Comparison of ENCODE assay signal across 9 cellular contexts in the genomic region with DNA sequence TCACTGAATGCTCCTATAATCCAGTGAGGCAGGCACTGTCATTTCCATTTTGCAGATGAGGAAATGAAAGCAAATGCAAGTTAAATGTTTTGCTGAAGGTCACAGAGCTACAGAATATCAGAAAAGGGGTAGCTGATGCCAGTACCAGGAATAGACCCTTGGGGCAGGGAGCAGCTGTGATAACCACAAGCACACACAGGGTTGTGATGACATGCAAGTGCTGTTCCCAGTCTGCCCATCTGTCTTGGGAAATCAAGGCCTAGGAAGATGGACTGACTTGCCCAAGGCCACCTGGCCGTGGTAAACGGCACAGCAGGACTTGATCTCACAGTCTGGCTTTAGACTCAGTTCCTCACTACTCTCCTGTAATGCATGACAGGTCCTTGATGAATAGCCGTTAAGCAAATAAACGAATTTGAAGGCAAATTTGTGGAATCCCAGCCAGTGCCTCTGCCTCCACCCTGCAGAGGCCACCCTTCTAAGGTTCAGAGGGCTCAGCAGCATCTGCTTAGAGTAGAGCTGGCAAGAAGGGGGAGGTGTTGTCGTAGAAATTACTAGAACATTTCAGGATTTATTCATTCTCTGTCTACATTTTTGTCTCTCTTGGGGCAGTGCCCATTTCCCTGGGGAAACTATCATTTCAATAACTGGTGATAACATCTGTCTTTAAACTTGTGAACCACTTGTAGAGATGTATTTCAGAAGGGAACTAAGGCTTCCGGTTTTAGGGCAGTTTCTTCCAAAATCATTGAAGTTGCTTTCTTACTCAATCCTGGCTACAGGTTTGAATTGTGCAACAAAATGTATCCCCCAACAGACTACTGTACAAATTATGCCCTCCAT. TPM values are rescaled to one million over a fixed set of nuclear protein-coding genes. Genes with fewer than 3 reads are reported as not detected.
DNase-seq lines count a peak whose midpoint lies in the region; ATAC-seq and TF ChIP-seq lines count a peak whose summit lies in the region.
"Had no signal": no experiment of that assay in that cellular context is flagged by ENCODE, and none has a peak within 500 bp of the region (broad histone marks: within the 10 kb centered on the region; RNA-seq: fewer than 3 reads in every experiment).

No MANE protein-coding gene starts in this region.

- H3K14ac ChIP-seq in IMR-90 (replicated peaks; ENCODE audit: low read depth, low read length): no peak overlapping the region

- peaks cover 10% of the 10 kb centered on the region for H3K9me3 ChIP-seq in IMR-90 (ENCODE audit: control insufficient read depth, insufficient read depth, low read length)
- no peaks in the 10 kb centered on the region for H3K9me3 ChIP-seq in ovary

- DNase-seq in GM06990 (ENCODE audit: extremely low read depth, insufficient read length) (peak; percentile 79), IMR-90 (no peak), islet precursor cell (no peak), ovary (no peak), endothelial cell (ENCODE audit: low spot score) (no peak)
- DNase-seq in activated CD8-positive, alpha-beta T cell treated with anti-CD3 and anti-CD28 coated beads for 36 hours: no peak

- no peak overlapping the region for H3K4me2 ChIP-seq in IMR-90 (ENCODE audit: low read depth, low read length)

- BruUV-seq in IMR-90 (replicated peaks; lab: Mats Ljungman, UMichigan): no TSS peak

- no peak for TF ChIP-seq RAD21 in IMR-90 (IDR thresholded peaks at IDR 0.05; ENCODE audit: low read length)

- in situ Hi-C loops in IMR-90 (cut with MboI; ENCODE audit: low sequenced_read_pairs): no loop called here

- no peak overlapping the region for H3K23ac ChIP-seq in IMR-90 (ENCODE audit: low read depth, low read length)

- no peak overlapping the region for H4K91ac ChIP-seq in IMR-90 (ENCODE audit: insufficient read depth, low read depth, low read length)

- H3K18ac ChIP-seq in IMR-90 (ENCODE audit: low read depth, low read length): no peak overlapping the region

- peak overlapping the region; percentile 46 for H2AFZ ChIP-seq in IMR-90 (replicated peaks; ENCODE audit: low read length, poor library complexity)

- no peaks in the 10 kb centered on the region for H3K27me3 Mint-ChIP-seq in activated CD8-positive, alpha-beta T cell treated with anti-CD3 and anti-CD28 coated beads for 36 hours
- H3K27me3 Mint-ChIP-seq in endothelial cell (ENCODE audit: unreplicated experiment): no peaks in the 10 kb centered on the region

- no peak overlapping the region for H2BK20ac ChIP-seq in IMR-90 (ENCODE audit: low read depth, low read length)

- H2AK5ac ChIP-seq in IMR-90 (ENCODE audit: low read depth, low read length): no peak overlapping the region

- peaks cover 7% of the 10 kb centered on the region for H3K9me1 ChIP-seq in IMR-90 (ENCODE audit: insufficient read depth, low read length)

- H2BK120ac ChIP-seq in IMR-90 (ENCODE audit: low read depth, low read length): no peak overlapping the region

- H2BK5ac ChIP-seq in IMR-90 (ENCODE audit: low read depth, low read length, poor library complexity, severe bottlenecking): no peak overlapping the region

- peaks cover 23% of the 10 kb centered on the region for H3K4me1 Mint-ChIP-seq in activated CD8-positive, alpha-beta T cell treated with anti-CD3 and anti-CD28 coated beads for 36 hours (ENCODE audit: low read depth)
- H3K4me1 Mint-ChIP-seq in endothelial cell (ENCODE audit: unreplicated experiment): peaks cover 3% of the 10 kb centered on the region

- ATAC-seq in GM21381 (IDR thresholded peaks at IDR 0.05; ENCODE audit: unreplicated experiment) (peak; percentile 39), IMR-90 (ENCODE audit: low read depth) (no peak), GM21360 (IDR thresholded peaks at IDR 0.05; ENCODE audit: unreplicated experiment) (no peak)
- ATAC-seq in activated CD8-positive, alpha-beta T cell treated with anti-CD3 and anti-CD28 coated beads for 36 hours: no peak

- H3K36me3 Mint-ChIP-seq in activated CD8-positive, alpha-beta T cell treated with anti-CD3 and anti-CD28 coated beads for 36 hours (ENCODE audit: low read depth): no peaks in the 10 kb centered on the region
- H3K36me3 Mint-ChIP-seq in endothelial cell (ENCODE audit: low read depth, unreplicated experiment): no peaks in the 10 kb centered on the region

- CTCF ChIA-PET in IMR-90 (lab: Yijun Ruan, JAX): no interaction called here
- CTCF ChIA-PET in activated CD8-positive, alpha-beta T cell treated with anti-CD3 and anti-CD28 coated beads for 36 hours (lab: Charles Lee): interaction anchor here (0.7 to 2.2 kb wide), 3 partner anchors 70 to 329 kb away, joined by 3 to 11 read pairs (median 3); no protein-coding TSS in a partner anchor

- no peak overlapping the region for H2AK9ac ChIP-seq in IMR-90 (replicated peaks; ENCODE audit: low read depth, low read length, poor library complexity)

- intact Hi-C loops in IMR-90 (cut with micrococcal nuclease): no loop called here
- intact Hi-C loops in activated CD8-positive, alpha-beta T cell treated with anti-CD3 and anti-CD28 coated beads for 36 hours (cut with micrococcal nuclease): loop anchor here (5.0 kb wide), 2 partner anchors 43 to 73 kb away; no protein-coding TSS in a partner anchor
- intact Hi-C loops in ovary (cut with DNase I): no loop called here

- no peak overlapping the region for H4K8ac ChIP-seq in IMR-90 (ENCODE audit: low read depth in 2 of 2, low read length in 2 of 2)

- no peak overlapping the region for H3K4ac ChIP-seq in IMR-90 (ENCODE audit: low read depth, low read length)

- H3K36me3 ChIP-seq in GM06990 (ENCODE audit: control insufficient read depth, insufficient read depth, low read length) (no peaks in the 10 kb centered on the region), IMR-90 (ENCODE audit: control insufficient read depth, insufficient read depth, low read length) (no peaks in the 10 kb centered on the region), ovary (no peaks in the 10 kb centered on the region)
- H3K36me3 ChIP-seq: cardiac muscle cell had no signal

- H3K4me3 ChIP-seq in GM06990 (replicated peaks; ENCODE audit: low read depth, low read length) (no peak overlapping the region), IMR-90 (ENCODE audit: insufficient read depth, low read depth, low read length) (no peak overlapping the region), ovary (no peak overlapping the region)
- H3K4me3 ChIP-seq: cardiac muscle cell had no signal

- no peak overlapping the region for H4K5ac ChIP-seq in IMR-90 (ENCODE audit: low read depth, low read length)

- H4K20me1 ChIP-seq in IMR-90 (ENCODE audit: insufficient read depth, low read length): no peaks in the 10 kb centered on the region

- TF ChIP-seq CTCF in GM06990 (IDR thresholded peaks at IDR 0.05; ENCODE audit: insufficient read depth, low read length, poor library complexity, severe bottlenecking) (peak; percentile 30), IMR-90 (conservative IDR thresholded peaks at IDR 0.05; ENCODE audit: low read depth, low read length) (no peak), ovary (IDR thresholded peaks at IDR 0.05) (no peak), endothelial cell (IDR thresholded peaks at IDR 0.05; ENCODE audit: unreplicated experiment) (no peak)
- TF ChIP-seq CTCF in activated CD8-positive, alpha-beta T cell treated with anti-CD3 and anti-CD28 coated beads for 36 hours (IDR thresholded peaks at IDR 0.05): no peak

- POLR2A ChIA-PET in IMR-90 (lab: Charles Lee; ENCODE audit: unreplicated experiment): no interaction called here
- POLR2A ChIA-PET in activated CD8-positive, alpha-beta T cell treated with anti-CD3 and anti-CD28 coated beads for 36 hours (lab: Charles Lee): interaction anchor here (0.6 kb wide), 1 partner anchor 662 kb away, joined by 4 read pairs; no protein-coding TSS in a partner anchor

- H3K4me1 ChIP-seq in IMR-90 (ENCODE audit: control insufficient read depth, insufficient read depth, low read length) (peaks cover 2% of the 10 kb centered on the region), ovary (ENCODE audit: insufficient read depth) (no peaks in the 10 kb centered on the region)

- no peak overlapping the region for H3K9ac ChIP-seq in IMR-90 (ENCODE audit: low read depth, low read length)

- dilution Hi-C loops in IMR-90 (cut with HindIII; ENCODE audit: low sequenced_read_pairs, unreplicated experiment): no loop called here

- WGBS in IMR-90 (ENCODE audit: extremely low coverage in 2 of 2, insufficient read length in 1 of 2), 2 experiments: no CpG with 5 or more reads among the region's 6 CpGs
- 54 to 57% (median 56%) methylated on average over 6 of the region's 6 CpGs for WGBS in ovary, 3 donors

- no peak for TF ChIP-seq EP300 in ovary (IDR thresholded peaks at IDR 0.05)

- peaks cover 7% of the 10 kb centered on the region for H3K9me3 Mint-ChIP-seq in activated CD8-positive, alpha-beta T cell treated with anti-CD3 and anti-CD28 coated beads for 36 hours
- no peaks in the 10 kb centered on the region for H3K9me3 Mint-ChIP-seq in endothelial cell (ENCODE audit: unreplicated experiment)

- H3K27ac Mint-ChIP-seq in activated CD8-positive, alpha-beta T cell treated with anti-CD3 and anti-CD28 coated beads for 36 hours: peak overlapping the region; percentile 2
- H3K27ac Mint-ChIP-seq in endothelial cell (ENCODE audit: unreplicated experiment): no peak overlapping the region

- no peak overlapping the region for H3K4me3 Mint-ChIP-seq in activated CD8-positive, alpha-beta T cell treated with anti-CD3 and anti-CD28 coated beads for 36 hours
- H3K4me3 Mint-ChIP-seq in endothelial cell (ENCODE audit: unreplicated experiment): no peak overlapping the region

- TF ChIP-seq POLR2A in IMR-90 (IDR thresholded peaks at IDR 0.05; ENCODE audit: low read depth, low read length) (no peak), ovary (IDR thresholded peaks at IDR 0.05) (no peak)

- H3K27ac ChIP-seq in IMR-90 (ENCODE audit: insufficient read depth, low read length) (no peak overlapping the region), ovary (no peak overlapping the region)
- H3K27ac ChIP-seq: cardiac muscle cell had no signal

- no peaks in the 10 kb centered on the region for H3K79me1 ChIP-seq in IMR-90 (ENCODE audit: low read depth in 1 of 2, low read length in 2 of 2)

- no peak overlapping the region for H2BK15ac ChIP-seq in IMR-90 (ENCODE audit: low read depth, low read length)

- H3K56ac ChIP-seq in IMR-90 (ENCODE audit: extremely low read depth, insufficient read depth, low read length): no peak overlapping the region

- no peaks in the 10 kb centered on the region for H3K27me3 ChIP-seq in GM06990 (replicated peaks; ENCODE audit: control insufficient read depth, insufficient read depth, low read length)
- peaks cover 8% of the 10 kb centered on the region for H3K27me3 ChIP-seq in IMR-90 (ENCODE audit: control insufficient read depth, insufficient read depth, low read length)
- H3K27me3 ChIP-seq in ovary: no peaks in the 10 kb centered on the region
- H3K27me3 ChIP-seq: cardiac muscle cell had no signal

RNA-seq across cellular contexts. Expression of gene MRPS6, which starts 53.2 kb away (rescaled TPM):
- 7.5 and 11.9 TPM in 2 replicates for total RNA-seq in IMR-90 (2012; rRNA removed)
- polyA plus RNA-seq in IMR-90 (2012; rRNA removed): 32.8 and 35.1 TPM in 2 replicates
- polyA plus RNA-seq in IMR-90 (2012; cell fraction: cytosol; rRNA removed): 8.6 and 18.6 TPM in 2 replicates
- 8.7 and 26.5 TPM in 2 replicates for polyA plus RNA-seq in IMR-90 (2012; cell fraction: nucleus; rRNA removed; ENCODE audit: low replicate concordance)
- total RNA-seq in activated CD8-positive, alpha-beta T cell treated with anti-CD3 and anti-CD28 coated beads for 36 hours: 10 to 100 TPM; 93.9 to 95.2 TPM
- total RNA-seq in ovary: 10 to 100 TPM; 19.1 to 49.9 (median 45.8) TPM
- polyA plus RNA-seq in ovary: 100 to 1,000 TPM in 1 of 2 donors, 10 to 100 TPM in 1; 54.2 to 104 TPM
- 42.4 TPM for total RNA-seq in endothelial cell (ENCODE audit: unreplicated experiment)

RNA-seq across cellular contexts. Expression of gene SLC5A3, which starts 53.2 kb away (rescaled TPM):
- 9.9 and 15.6 TPM in 2 replicates for total RNA-seq in IMR-90 (2012; rRNA removed)
- 1.3 and 1.8 TPM in 2 replicates for polyA plus RNA-seq in IMR-90 (2012; rRNA removed)
- polyA plus RNA-seq in IMR-90 (2012; cell fraction: cytosol; rRNA removed): 0.29 and 0.30 TPM in 2 replicates
- polyA plus RNA-seq in IMR-90 (2012; cell fraction: nucleus; rRNA removed; ENCODE audit: low replicate concordance): 0.49 and 3.2 TPM in 2 replicates
- 10 to 100 TPM; 21.1 to 21.9 TPM for total RNA-seq in activated CD8-positive, alpha-beta T cell treated with anti-CD3 and anti-CD28 coated beads for 36 hours
- 10 to 100 TPM in 6 of 7 donors, 1 to 10 TPM in 1; 9.8 to 16.9 (median 14.9) TPM for total RNA-seq in ovary
- 1 to 10 TPM; 3.1 to 6.0 TPM for polyA plus RNA-seq in ovary
- 7.6 TPM for total RNA-seq in endothelial cell (ENCODE audit: unreplicated experiment)
